In genomic region chr3:187830181-187830580, GRCh38 we compare ENCODE assay signal across 22 cellular contexts.
A peak's percentile ranks its signal among the peaks of the same experiment; 100 is the strongest.
DNase-seq lines count a peak whose midpoint lies in the region; ATAC-seq and TF ChIP-seq lines count a peak whose summit lies in the region.
"Had no signal": no experiment of that assay in that cellular context is flagged by ENCODE, and none has a peak within 500 bp of the region (broad histone marks: within the 10 kb centered on the region; RNA-seq: fewer than 3 reads in every experiment).

No MANE protein-coding gene starts in this region.

- no peak overlapping the region for H3K4me3 Mint-ChIP-seq in activated CD4-positive, alpha-beta T cell treated with anti-CD3 and anti-CD28 coated beads, Interleukin-2, amount 10 ng/mL, durations not matched to agents 7 days and 5 days
- H3K4me3 Mint-ChIP-seq in osteocyte (ENCODE audit: unreplicated experiment): no peak overlapping the region
- H3K4me3 Mint-ChIP-seq: CD4-positive, alpha-beta memory T cell had no signal

- H4K20me1 ChIP-seq in Karpas-422 (ENCODE audit: insufficient read depth, low read depth, low read length): no peaks in the 10 kb centered on the region

- no peak for TF ChIP-seq CTCF in osteocyte (IDR thresholded peaks at IDR 0.05)

- POLR2A ChIA-PET in activated CD4-positive, alpha-beta T cell treated with anti-CD3 and anti-CD28 coated beads, Interleukin-2, amount 10 ng/mL, durations not matched to agents 7 days and 5 days (lab: Charles Lee): no interaction called here

- H3K9me3 Mint-ChIP-seq in activated CD4-positive, alpha-beta T cell treated with anti-CD3 and anti-CD28 coated beads, Interleukin-2, amount 10 ng/mL, durations not matched to agents 7 days and 5 days: peaks cover 8% of the 10 kb centered on the region
- peaks cover 9% of the 10 kb centered on the region for H3K9me3 Mint-ChIP-seq in osteocyte (ENCODE audit: unreplicated experiment)

- H3K9me2 ChIP-seq in Karpas-422 (replicated peaks; ENCODE audit: insufficient read depth, low read length): no peaks in the 10 kb centered on the region

- no peaks in the 10 kb centered on the region for H3K9me3 ChIP-seq in Karpas-422 (ENCODE audit: low read length)
- H3K9me3 ChIP-seq: BE2C, HAP-1 had no signal

- H3K27ac Mint-ChIP-seq in activated CD4-positive, alpha-beta T cell treated with anti-CD3 and anti-CD28 coated beads, Interleukin-2, amount 10 ng/mL, durations not matched to agents 7 days and 5 days: peak overlapping the region; percentile 21
- H3K27ac Mint-ChIP-seq in osteocyte (ENCODE audit: unreplicated experiment): no peak overlapping the region
- H3K27ac Mint-ChIP-seq: CD4-positive, alpha-beta memory T cell had no signal

- H3K27me3 Mint-ChIP-seq in activated CD4-positive, alpha-beta T cell treated with anti-CD3 and anti-CD28 coated beads, Interleukin-2, amount 10 ng/mL, durations not matched to agents 7 days and 5 days: no peaks in the 10 kb centered on the region
- no peaks in the 10 kb centered on the region for H3K27me3 Mint-ChIP-seq in osteocyte (ENCODE audit: unreplicated experiment)
- H3K27me3 Mint-ChIP-seq: CD4-positive, alpha-beta memory T cell had no signal

- H3K36me3 ChIP-seq in Karpas-422 (ENCODE audit: insufficient read depth, low read length): no peaks in the 10 kb centered on the region
- H3K36me3 ChIP-seq: BE2C, HAP-1 had no signal

- H3K79me2 ChIP-seq in Karpas-422 (ENCODE audit: low read length): no peaks in the 10 kb centered on the region

- CTCF ChIA-PET in activated CD4-positive, alpha-beta T cell treated with anti-CD3 and anti-CD28 coated beads, Interleukin-2, amount 10 ng/mL, durations not matched to agents 7 days and 5 days (lab: Charles Lee): interaction anchor here (0.8 kb wide), 1 partner anchor 9 kb away, joined by 3 read pairs; no protein-coding TSS in a partner anchor

- peaks cover 23% of the 10 kb centered on the region for H3K4me1 ChIP-seq in Karpas-422 (ENCODE audit: low read length)
- H3K4me1 ChIP-seq: BE2C, HAP-1 had no signal

- no peak overlapping the region for H3K9ac ChIP-seq in Karpas-422 (ENCODE audit: low read length)
- H3K9ac ChIP-seq: GM23248 had no signal

- ATAC-seq in esophagus mucosa (peak; percentile 64), HG03378 (IDR thresholded peaks at IDR 0.05; ENCODE audit: unreplicated experiment) (no peak)
- ATAC-seq in activated CD4-positive, CD25-positive, alpha-beta regulatory T cell treated with anti-CD3 and anti-CD28 coated beads, Interleukin-2, amount 50 U/mL, for 24 hours: no peak
- ATAC-seq: GM12878 had no signal

- peaks cover 26% of the 10 kb centered on the region for H3K4me1 Mint-ChIP-seq in activated CD4-positive, alpha-beta T cell treated with anti-CD3 and anti-CD28 coated beads, Interleukin-2, amount 10 ng/mL, durations not matched to agents 7 days and 5 days
- H3K4me1 Mint-ChIP-seq in osteocyte (ENCODE audit: unreplicated experiment): peaks cover 2% of the 10 kb centered on the region

- no peak overlapping the region for H3K27ac ChIP-seq in Karpas-422 (ENCODE audit: low read length)
- H3K27ac ChIP-seq: GM23248, PC-9, RWPE1 had no signal

- no peaks in the 10 kb centered on the region for H3K27me3 ChIP-seq in Karpas-422 (ENCODE audit: low read length)
- H3K27me3 ChIP-seq: BE2C had no signal

- H2AFZ ChIP-seq in Karpas-422 (ENCODE audit: low read length): no peak overlapping the region
- H2AFZ ChIP-seq: GM23248, PC-9 had no signal

- H3K4me3 ChIP-seq in Karpas-422 (ENCODE audit: low read length): no peak overlapping the region
- H3K4me3 ChIP-seq: GM12878, GM23248, HAP-1, PC-9 had no signal

- H3K4me2 ChIP-seq in Karpas-422 (ENCODE audit: low read depth, low read length, poor library complexity, severe bottlenecking): peak overlapping the region; percentile 0
- H3K4me2 ChIP-seq: PC-9 had no signal

- H3K36me3 Mint-ChIP-seq in activated CD4-positive, alpha-beta T cell treated with anti-CD3 and anti-CD28 coated beads, Interleukin-2, amount 10 ng/mL, durations not matched to agents 7 days and 5 days (ENCODE audit: low read depth): peaks cover 10% of the 10 kb centered on the region
- no peaks in the 10 kb centered on the region for H3K36me3 Mint-ChIP-seq in osteocyte (ENCODE audit: unreplicated experiment)

- no peak for DNase-seq in activated CD4-positive, alpha-beta T cell treated with anti-CD3 and anti-CD28 coated beads, Interleukin-2, amount 10 ng/mL, durations not matched to agents 7 days and 5 days
- no peak for DNase-seq in activated CD4-positive, alpha-beta T cell treated with anti-CD3 and anti-CD28 coated beads, Interleukin-2, amount 50 U/mL, for 48 hours
- DNase-seq in Karpas-422 (no peak), osteocyte (ENCODE audit: extremely low spot score, unreplicated experiment) (peak; percentile 42), SKM-1 (lab: John Stamatoyannopoulos, UW; ENCODE audit: unreplicated experiment) (no peak)
- DNase-seq: BE2C; CD4-positive, alpha-beta memory T cell; DMS53; EL; GM23248; KG1; MV-4-11; NCI-H187; NCI-H226; NCI-H524; PC-9 had no signal
